Comparison of ENCODE assay signal across 1 cellular context in the genomic region with DNA sequence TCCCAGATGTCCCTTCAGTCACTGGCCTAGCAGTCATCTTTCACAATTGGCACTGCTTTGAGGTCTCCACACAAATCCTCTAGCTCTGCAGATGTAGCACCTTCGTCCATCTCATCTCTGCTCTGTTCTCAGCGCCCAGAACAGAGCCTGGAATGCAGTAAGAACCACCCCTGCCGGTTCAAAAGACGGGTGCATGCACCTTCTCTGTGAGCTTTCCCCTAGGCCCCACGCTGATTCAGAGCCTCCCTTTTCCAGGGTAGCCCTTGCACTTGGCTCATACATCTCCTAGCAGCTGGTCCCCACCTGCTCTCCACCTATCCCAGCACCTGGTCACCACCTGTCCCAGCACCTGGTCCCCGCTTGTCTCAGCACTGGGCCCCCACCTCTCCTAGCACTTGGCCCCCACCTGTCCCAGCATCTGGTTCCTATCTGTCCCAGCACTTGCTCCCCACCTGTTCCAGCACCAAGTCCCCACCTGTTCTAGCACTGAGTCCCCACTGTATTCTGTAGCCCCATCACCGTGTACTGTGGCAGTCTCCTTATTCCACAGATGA.
TF ChIP-seq lines count a peak whose summit lies in the region.

No MANE protein-coding gene starts in this region.

TF ChIP-seq in HepG2, 621 proteins besides CTCF, POLR2A, EP300 and RAD21:
- no peak for TF ChIP-seq PCBP1 (IDR thresholded peaks at IDR 0.05; ENCODE audit: borderline replicate concordance, low read depth, low read length)
- no peak for TF ChIP-seq ZNF383 (CRISPR knock-in tag; IDR thresholded peaks at IDR 0.05; ENCODE audit: borderline replicate concordance)
- TF ChIP-seq MAFG (CRISPR knock-in tag; IDR thresholded peaks at IDR 0.05), result no peak
- TF ChIP-seq JUN (CRISPR knock-in tag; IDR thresholded peaks at IDR 0.05), result no peak
- TF ChIP-seq ZNF333 (CRISPR knock-in tag; IDR thresholded peaks at IDR 0.05; ENCODE audit: borderline replicate concordance), result no peak
- no peak for TF ChIP-seq NR2F6 (IDR thresholded peaks at IDR 0.05)
- no peak for TF ChIP-seq NR2F6 (CRISPR knock-in tag; IDR thresholded peaks at IDR 0.05)
- no peak for TF ChIP-seq ZNF720 (CRISPR knock-in tag; IDR thresholded peaks at IDR 0.05)
- no peak for TF ChIP-seq KDM6A (CRISPR knock-in tag; IDR thresholded peaks at IDR 0.05; ENCODE audit: low read depth)
- no peak for TF ChIP-seq BCL6 (CRISPR knock-in tag; IDR thresholded peaks at IDR 0.05)
TF ChIP-seq in HepG2: peak in this region for 0.
